ENCODE assay signal across 13 cellular contexts in the genomic region with DNA sequence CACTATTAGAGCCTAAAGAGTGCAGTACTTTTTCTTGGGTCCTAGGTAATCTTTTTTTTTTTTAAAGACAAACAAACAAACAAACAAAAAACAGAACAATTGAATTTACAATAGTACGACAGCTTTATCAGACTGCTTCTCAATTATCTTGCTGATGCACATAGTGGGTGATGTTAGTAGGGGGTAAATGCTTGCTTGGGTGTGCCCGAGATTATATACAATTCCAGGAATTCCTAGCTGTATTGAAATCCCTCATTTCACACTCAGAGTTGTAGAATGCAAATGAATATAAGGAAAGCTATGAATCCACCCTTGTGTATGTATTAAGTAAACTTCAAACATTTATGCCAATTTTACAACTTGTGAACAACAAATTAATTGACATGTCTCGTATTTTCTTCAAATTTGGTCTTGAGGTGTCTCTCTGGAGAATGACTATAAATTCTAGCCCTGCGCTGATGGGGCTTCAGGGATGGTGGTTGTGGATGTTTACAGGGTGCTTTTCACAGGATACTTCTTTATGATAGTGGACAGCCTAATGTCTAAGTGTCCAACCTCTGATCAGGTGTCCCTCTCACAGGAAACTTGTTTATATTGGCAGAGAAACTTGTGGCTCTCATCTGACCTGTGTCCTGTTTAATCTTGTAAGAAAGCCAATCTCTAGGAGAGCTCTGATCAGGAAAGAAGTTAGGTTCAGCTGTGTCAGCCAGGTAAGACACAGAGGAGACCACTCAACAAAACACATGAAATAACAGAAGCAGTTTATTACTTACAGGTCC.
"Had no signal": no experiment of that assay in that cellular context is flagged by ENCODE, and none has a peak within 500 bp of the region (broad histone marks: within the 10 kb centered on the region; RNA-seq: fewer than 3 reads in every experiment).

No MANE protein-coding gene starts in this region.

- DNase-seq: activated CD4-positive, alpha-beta T cell treated with anti-CD3 and anti-CD28 coated beads for 36 hours; activated CD8-positive, alpha-beta memory T cell treated with anti-CD3 and anti-CD28 coated beads, Interleukin-2, amount 50 U/mL, for 48 hours; activated CD8-positive, alpha-beta T cell treated with anti-CD3 and anti-CD28 coated beads, Interleukin-2, amount 10 ng/mL, durations not matched to agents 7 days and 5 days; activated naive CD4-positive, alpha-beta T cell treated with anti-CD3 and anti-CD28 coated beads for 36 hours; foreskin melanocyte; head of caudate nucleus; ovary; stimulated activated CD4-positive, alpha-beta T cell treated with anti-CD3 and anti-CD28 coated beads, Interleukin-15, amount 100 ng/mL, for 24 hours; stimulated activated CD4-positive, alpha-beta T cell treated with anti-CD3 and anti-CD28 coated beads, Interleukin-4, amount 100 ng/mL, for 4 hours had no signal

- H3K36me3 Mint-ChIP-seq: neural progenitor cell, type B pancreatic cell had no signal

- H3K27me3 Mint-ChIP-seq: activated CD4-positive, alpha-beta T cell treated with anti-CD3 and anti-CD28 coated beads for 36 hours; type B pancreatic cell had no signal

- ATAC-seq: activated CD4-positive, alpha-beta T cell treated with anti-CD3 and anti-CD28 coated beads for 36 hours; activated CD8-positive, alpha-beta T cell treated with anti-CD3 and anti-CD28 coated beads, Interleukin-2, amount 10 ng/mL, durations not matched to agents 7 days and 5 days had no signal

- H3K27me3 ChIP-seq: cardiac muscle cell, neural progenitor cell, ovary had no signal

- H3K27ac ChIP-seq: cardiac muscle cell, neural progenitor cell, ovary had no signal

- H3K9me3 ChIP-seq: ovary had no signal

- H3K4me3 Mint-ChIP-seq: activated CD4-positive, alpha-beta T cell treated with anti-CD3 and anti-CD28 coated beads for 36 hours; activated CD8-positive, alpha-beta T cell treated with anti-CD3 and anti-CD28 coated beads, Interleukin-2, amount 10 ng/mL, durations not matched to agents 7 days and 5 days; activated naive CD4-positive, alpha-beta T cell treated with anti-CD3 and anti-CD28 coated beads for 36 hours; activated T-helper 1 cell treated with anti-CD3 and anti-CD28 coated beads, Interleukin-12 subunit alpha, Interleukin-12 subunit beta, Interleukin-2, Interleukin-4 antibody, amounts not matched to agents 30 ng/mL and 10 ng/mL and 1 ng/mL, durations not matched to agents 14 hours and 24 hours and 36 hours; neural progenitor cell; type B pancreatic cell had no signal

- H3K4me2 ChIP-seq: neural progenitor cell had no signal

- H3K27ac Mint-ChIP-seq: activated CD4-positive, alpha-beta T cell treated with anti-CD3 and anti-CD28 coated beads for 36 hours; activated CD8-positive, alpha-beta T cell treated with anti-CD3 and anti-CD28 coated beads, Interleukin-2, amount 10 ng/mL, durations not matched to agents 7 days and 5 days; activated naive CD4-positive, alpha-beta T cell treated with anti-CD3 and anti-CD28 coated beads for 36 hours; activated T-helper 1 cell treated with anti-CD3 and anti-CD28 coated beads, Interleukin-12 subunit alpha, Interleukin-12 subunit beta, Interleukin-2, Interleukin-4 antibody, amounts not matched to agents 30 ng/mL and 10 ng/mL and 1 ng/mL, durations not matched to agents 14 hours and 24 hours and 36 hours; neural progenitor cell; type B pancreatic cell had no signal

- H2AFZ ChIP-seq: neural progenitor cell had no signal

- H3K36me3 ChIP-seq: cardiac muscle cell, neural progenitor cell, ovary had no signal

- H3K4me3 ChIP-seq: cardiac muscle cell, neural progenitor cell, ovary had no signal

- H3K9ac ChIP-seq: neural progenitor cell had no signal
